ENCODE assay signal across 8 cellular contexts in genomic region chr9:4986291-4986690, GRCh38. TPM values are rescaled to one million over a fixed set of nuclear protein-coding genes. Genes with fewer than 3 reads are reported as not detected.
A peak's percentile ranks its signal among the peaks of the same experiment; 100 is the strongest.
DNase-seq lines count a peak whose midpoint lies in the region; ATAC-seq, FAIRE-seq and TF ChIP-seq lines count a peak whose summit lies in the region.

No MANE protein-coding gene starts in this region.

- no peaks in the 10 kb centered on the region for H3K27me3 ChIP-seq in GM12878 (replicated peaks in 1 of 2; ENCODE audit: control insufficient read depth in 2 of 2, insufficient read depth in 2 of 2, low read length in 1 of 2)

- H3K9ac ChIP-seq in GM12878 (ENCODE audit: control insufficient read depth, insufficient read depth, low read length) = peak overlapping the region; percentile 96

- H3K9me3 ChIP-seq in GM12878 (replicated peaks; ENCODE audit: control insufficient read depth, insufficient read depth, low read length) (no peaks in the 10 kb centered on the region), mesodermal cell (ENCODE audit: control insufficient read depth, low read length) (no peaks in the 10 kb centered on the region)

- H3K4me1 ChIP-seq in GM12878 (ENCODE audit: control insufficient read depth, insufficient read depth, low read length) = peaks cover 21% of the 10 kb centered on the region
- H3K4me1 ChIP-seq in mesodermal cell (ENCODE audit: control insufficient read depth, insufficient read depth, low read length, poor library complexity, severe bottlenecking) = peaks cover 22% of the 10 kb centered on the region

- H3K36me3 ChIP-seq in GM12878 (ENCODE audit: control insufficient read depth in 2 of 2, insufficient read depth in 2 of 2, low read length in 1 of 2) (no peaks in the 10 kb centered on the region), mesodermal cell (ENCODE audit: control insufficient read depth, insufficient read depth, low read length) (peaks cover 10% of the 10 kb centered on the region)

- no peak for TF ChIP-seq RAD21 in GM12878 (IDR thresholded peaks at IDR 0.05; ENCODE audit: insufficient read depth, low read depth, low read length)

- peak overlapping the region; percentile 98 for H3K27ac ChIP-seq in 22Rv1
- peak overlapping the region; percentile 89 for H3K27ac ChIP-seq in GM12878 (ENCODE audit: control insufficient read depth, insufficient read depth)
- no peak overlapping the region for H3K27ac ChIP-seq in mesodermal cell (ENCODE audit: low read depth, low read length, severe bottlenecking)

- BruUV-seq in GM12878 (replicated peaks; lab: Mats Ljungman, UMichigan) = no TSS peak

- POLR2A ChIA-PET in GM12878 (lab: Charles Lee) = interaction anchor here (0.7 to 3.8 kb wide), 9 partner anchors 10 to 643 kb away, joined by 3 to 18 read pairs (median 3); partner anchors contain the start of gene RIC1

- H4K20me1 ChIP-seq in GM12878 (ENCODE audit: control insufficient read depth, insufficient read depth) = no peaks in the 10 kb centered on the region

- RAD21 ChIA-PET in GM12878 (lab: Charles Lee; ENCODE audit: unreplicated experiment) = interaction anchor here (0.9 to 6.5 kb wide), 17 partner anchors 15 to 614 kb away, joined by 3 to 92 read pairs (median 4); partner anchors contain the start of gene RCL1

- intact Hi-C loops in GM12878 (cut with micrococcal nuclease; ENCODE audit: unreplicated experiment) = loop anchor here (5.0 to 10.0 kb wide), 8 partner anchors 99 to 1461 kb away; partner anchors contain the start of genes PDCD1LG2, RCL1 and RFX3

- no peak for TF ChIP-seq POLR2A in GM12878 (IDR thresholded peaks at IDR 0.05; ENCODE audit: low read depth, low read length)

- peak overlapping the region; percentile 60 for H3K4me2 ChIP-seq in GM12878 (ENCODE audit: control insufficient read depth, insufficient read depth)

- CTCF ChIA-PET in GM12878 (lab: Yijun Ruan, JAX) = interaction anchor here (0.6 to 7.7 kb wide), 23 partner anchors 9 to 629 kb away, joined by 3 to 147 read pairs (median 5); partner anchors contain the start of gene PLGRKT

- in situ Hi-C loops in GM12878 (cut with MboI) = loop anchor here (5.0 kb wide), 2 partner anchors 229 to 606 kb away; no protein-coding TSS in a partner anchor

- 3% methylated on average over 3 of the region's 3 CpGs for WGBS in GM12878 (ENCODE audit: insufficient coverage, insufficient replicate concordance, low lambda C conversion rate, missing lambda C conversion rate)
- 64 to 100% methylated on average over 1 to 2 of the region's 3 CpGs for WGBS in mesodermal cell (ENCODE audit: insufficient coverage in 2 of 2), 2 experiments

- peak overlapping the region; percentile 92; the same call in 1 of the 2 replicates for H2AFZ ChIP-seq in GM12878 (ENCODE audit: control insufficient read depth, low read depth, low read length)

- peaks cover 59% of the 10 kb centered on the region for H3K79me2 ChIP-seq in GM12878 (ENCODE audit: control insufficient read depth, insufficient read depth, low read length)

- FAIRE-seq in GM12878 (lab: Jason Lieb, UNC) = no peak

- no peak for ATAC-seq in GM12878
- ATAC-seq in HG03108 (IDR thresholded peaks at IDR 0.05; ENCODE audit: unreplicated experiment) = no peak
- ATAC-seq in GM18873 (IDR thresholded peaks at IDR 0.05; ENCODE audit: low FRiP score, unreplicated experiment) = no peak

- SMC1A ChIA-PET in GM12878 (lab: Charles Lee; ENCODE audit: uncharacterized antibody, unreplicated experiment) = interaction anchor here (0.8 to 8.8 kb wide), 23 partner anchors 8 to 614 kb away, joined by 3 to 107 read pairs (median 5); partner anchors contain the start of genes AK3 and RCL1

- peak overlapping the region; percentile 59 for H3K4me3 ChIP-seq in HFF-Myc (replicated peaks; ENCODE audit: low read depth, low read length)
- H3K4me3 ChIP-seq in GM12878 = peak overlapping the region; percentile 76
- H3K4me3 ChIP-seq in mesodermal cell (ENCODE audit: extremely low read depth, insufficient read depth, low read length, poor library complexity, severe bottlenecking) = peak overlapping the region; percentile 75

- no peak for DNase-seq in HFF-Myc (ENCODE audit: extremely low read depth, low read depth)
- DNase-seq in GM12878 (ENCODE audit: low read depth, low spot score) = no peak
- no peak for DNase-seq in retina
- no peak for DNase-seq in middle frontal gyrus (ENCODE audit: extremely low spot score, low spot score)

- TF ChIP-seq CTCF in 22Rv1 (IDR thresholded peaks at IDR 0.05) = no peak
- TF ChIP-seq CTCF in HFF-Myc (IDR thresholded peaks at IDR 0.05; ENCODE audit: low read depth, low read length, missing control alignments) = no peak
- no peak for TF ChIP-seq CTCF in GM12878 (IDR thresholded peaks at IDR 0.05 in 2 of 3, conservative IDR thresholded peaks at IDR 0.05 in 1 of 3; ENCODE audit: control insufficient read depth in 2 of 3, extremely low read depth in 1 of 3, insufficient read depth in 1 of 3, low read depth in 3 of 3, low read length in 3 of 3)

- TF ChIP-seq EP300 in GM12878 (IDR thresholded peaks at IDR 0.05; ENCODE audit: borderline replicate concordance in 1 of 2, control insufficient read depth in 1 of 2, low read depth in 2 of 2, low read length in 2 of 2) = no peak

TF ChIP-seq in GM12878, 131 proteins besides CTCF, POLR2A, EP300 and RAD21:
- peak; percentile 18; the same call in 1 of the 2 replicates for TF ChIP-seq IKZF1 (conservative IDR thresholded peaks at IDR 0.05)
- peak; percentile 51; the same call in 1 of the 2 replicates for TF ChIP-seq EED (IDR thresholded peaks at IDR 0.05; ENCODE audit: low read depth)
- TF ChIP-seq NRF1 (conservative IDR thresholded peaks at IDR 0.05; ENCODE audit: low read depth, low read length) = no peak
- no peak for TF ChIP-seq MAX (IDR thresholded peaks at IDR 0.05; ENCODE audit: low read depth, low read length)
- peak; percentile 39 to 66; a peak in 3 of 4 replicates for TF ChIP-seq IKZF2 (IDR thresholded peaks at IDR 0.05)
- TF ChIP-seq ZNF217 (IDR thresholded peaks at IDR 0.05) = no peak
- peak; percentile 15; the same call in 1 of the 2 replicates for TF ChIP-seq SPI1 (IDR thresholded peaks at IDR 0.05; ENCODE audit: borderline replicate concordance, insufficient read depth, low read depth, low read length)
- no peak for TF ChIP-seq PRDM15 (CRISPR knock-in tag; IDR thresholded peaks at IDR 0.05)
- peak; percentile 10; the same call in 1 of the 2 replicates for TF ChIP-seq NFIC (IDR thresholded peaks at IDR 0.05; ENCODE audit: low read depth, low read length)
- TF ChIP-seq USF1 (IDR thresholded peaks at IDR 0.05; ENCODE audit: borderline replicate concordance, extremely low read length, insufficient read depth, low read depth, low read length) = no peak

RNA-seq across cellular contexts. Expression of gene JAK2, which starts 1.2 kb away (rescaled TPM):
- total RNA-seq in GM12878 (2013; cell fraction: nucleolus; rRNA removed) = 76.8 and 82.4 TPM in 2 replicates
- 14.0 and 18.3 TPM in 2 replicates for total RNA-seq in GM12878 (2014; rRNA removed)
- total RNA-seq in GM12878 (2014; rRNA removed; fragmentation: Illumina TruSeq; extraction: Trizol) = 22.9 and 25.9 TPM in 2 replicates
- total RNA-seq in GM12878 (2021) = 15.4 and 18.3 TPM in 2 replicates
- 3.1 TPM for polyA plus RNA-seq in GM12878 (2011; ENCODE audit: low read depth)
- polyA plus RNA-seq in GM12878 (2011; rRNA removed) = 12.4 and 18.2 TPM in 2 replicates
- polyA plus RNA-seq in GM12878 (2011; cell fraction: cytosol; rRNA removed) = 4.5 and 6.3 TPM in 2 replicates
- polyA plus RNA-seq in GM12878 (2011; cell fraction: nucleus; rRNA removed) = 12.4 and 13.9 TPM in 2 replicates
- 5.9 and 8.4 TPM in 2 replicates for polyA plus RNA-seq in GM12878 (2012)
- polyA plus RNA-seq in GM12878 (2014; fragmentation: Illumina TruSeq; extraction: Trizol) = 17.3 and 24.3 TPM in 2 replicates
- polyA plus RNA-seq in GM12878 (2014; fragmentation: Nextera tagmentation; extraction: Ambion mirVana) = 1 to 10 TPM; 4.1 to 4.9 TPM
- 10.4 and 12.4 TPM in 2 replicates for polyA plus RNA-seq in GM12878 (2014; rRNA removed)
- polyA plus RNA-seq in GM12878 (2016; fragmentation: Nextera tagmentation; extraction: Ambion mirVana) = 10 to 100 TPM; 13.4 to 15.1 TPM
- 22.7 and 32.1 TPM in 2 replicates for polyA minus RNA-seq in GM12878 (2011; rRNA and poly(A)+ RNA removed)
- 6.7 and 7.8 TPM in 2 replicates for polyA minus RNA-seq in GM12878 (2011; cell fraction: cytosol; rRNA and poly(A)+ RNA removed)
- 22.4 and 38.7 TPM in 2 replicates for polyA minus RNA-seq in GM12878 (2011; cell fraction: nucleus; rRNA and poly(A)+ RNA removed)
- polyA plus RNA-seq in mesodermal cell (2013, experiment 1 of 2) = 10.8 TPM
- polyA plus RNA-seq in mesodermal cell (2013, experiment 2 of 2) = 11.4 TPM
